In the genomic region with DNA sequence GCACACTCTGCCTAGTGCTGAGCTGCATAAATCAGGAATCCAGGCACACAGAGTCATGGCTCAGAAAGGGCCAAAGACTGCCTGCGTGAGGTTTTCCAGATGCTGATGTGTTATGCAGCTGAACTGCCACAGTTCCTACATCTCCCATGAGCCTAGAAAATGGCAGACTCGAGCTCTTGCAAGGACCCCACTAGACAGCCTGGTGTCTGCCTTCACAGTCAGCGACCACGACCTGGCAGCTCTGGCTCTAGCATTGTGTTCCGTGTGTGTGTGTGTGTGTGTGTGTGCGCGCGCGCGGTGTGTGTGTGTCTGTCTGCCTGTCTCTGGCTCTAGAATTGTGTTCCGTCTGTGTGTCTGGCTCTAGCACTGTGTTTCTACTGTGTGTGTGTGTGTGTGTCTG, we compare ENCODE assay signal across 16 cellular contexts.
DNase-seq lines count a peak whose midpoint lies in the region; ATAC-seq and TF ChIP-seq lines count a peak whose summit lies in the region.
"Had no signal": no experiment of that assay in that cellular context is flagged by ENCODE, and none has a peak within 500 bp of the region (broad histone marks: within the 10 kb centered on the region; RNA-seq: fewer than 3 reads in every experiment).

No MANE protein-coding gene starts in this region.

- POLR2A ChIA-PET in WTC11 (lab: Charles Lee) = no interaction called here

- no peak overlapping the region for H4K91ac ChIP-seq in mesenchymal stem cell (ENCODE audit: low read length)

- H3K4me3 Mint-ChIP-seq in WTC11 = peak overlapping the region; percentile 77
- H3K4me3 Mint-ChIP-seq in activated T-cell treated with anti-CD3 and anti-CD28 coated beads, Interleukin-2, amount 50 U/mL, for 4 hours = no peak overlapping the region
- no peak overlapping the region for H3K4me3 Mint-ChIP-seq in CD14-positive monocyte
- H3K4me3 Mint-ChIP-seq: activated CD4-positive, alpha-beta T cell treated with anti-CD3 and anti-CD28 coated beads, Interleukin-2, amount 10 ng/mL, durations not matched to agents 7 days and 5 days; memory B cell had no signal

- H2AK5ac ChIP-seq in mesenchymal stem cell (ENCODE audit: low read length, severe bottlenecking) = no peak overlapping the region

- no peak overlapping the region for H3K4ac ChIP-seq in mesenchymal stem cell (ENCODE audit: low read depth in 1 of 2, low read length in 2 of 2)

- no peak overlapping the region for H2AFZ ChIP-seq in mesenchymal stem cell (ENCODE audit: low read depth, low read length)

- peak overlapping the region in 1 of 2 experiments; percentile 18 for H3K18ac ChIP-seq in mesenchymal stem cell (ENCODE audit: low read depth in 1 of 2, low read length in 2 of 2)

- H3K4me1 Mint-ChIP-seq in WTC11 (peaks cover 68% of the 10 kb centered on the region), CD14-positive monocyte (peaks cover 15% of the 10 kb centered on the region)
- no peaks in the 10 kb centered on the region for H3K4me1 Mint-ChIP-seq in activated T-cell treated with anti-CD3 and anti-CD28 coated beads, Interleukin-2, amount 50 U/mL, for 4 hours (ENCODE audit: low read depth)
- H3K4me1 Mint-ChIP-seq: activated CD4-positive, alpha-beta T cell treated with anti-CD3 and anti-CD28 coated beads, Interleukin-2, amount 10 ng/mL, durations not matched to agents 7 days and 5 days; memory B cell had no signal

- peaks cover 2% of the 10 kb centered on the region for H3K79me1 ChIP-seq in mesenchymal stem cell (replicated peaks; ENCODE audit: low read length, poor library complexity, severe bottlenecking)

- CTCF ChIA-PET in WTC11 (lab: Charles Lee) = no interaction called here

- H3K9ac ChIP-seq in mesenchymal stem cell (ENCODE audit: low read length) = no peak overlapping the region

- no peak overlapping the region for H2BK12ac ChIP-seq in mesenchymal stem cell (ENCODE audit: low read length in 2 of 2)

- H3K14ac ChIP-seq in mesenchymal stem cell (ENCODE audit: low read length in 2 of 2) = no peak overlapping the region

- H3K23ac ChIP-seq in mesenchymal stem cell (ENCODE audit: low read length in 2 of 2) = no peak overlapping the region

- H3K9me3 ChIP-seq in heart right ventricle (no peaks in the 10 kb centered on the region), mesenchymal stem cell (ENCODE audit: control insufficient read depth, low read length) (peaks cover 21% of the 10 kb centered on the region), suprapubic skin (no peaks in the 10 kb centered on the region)
- H3K9me3 ChIP-seq: tibial nerve had no signal

- H3K27ac ChIP-seq in heart right ventricle (no peak overlapping the region), mesenchymal stem cell (ENCODE audit: low read length, poor library complexity, severe bottlenecking) (no peak overlapping the region), suprapubic skin (no peak overlapping the region)
- H3K27ac ChIP-seq: brain microvascular endothelial cell, tibial nerve had no signal

- 53 to 68% methylated on average over 9 to 11 of the region's 11 CpGs for WGBS in heart right ventricle, 2 donors
- WGBS in mesenchymal stem cell = 82% methylated on average over 8 of the region's 11 CpGs
- 82% methylated on average over 8 of the region's 11 CpGs for WGBS in suprapubic skin

- H3K4me1 ChIP-seq in heart right ventricle (no peaks in the 10 kb centered on the region), mesenchymal stem cell (ENCODE audit: control insufficient read depth, insufficient read depth, low read depth, low read length) (peaks cover 5% of the 10 kb centered on the region), suprapubic skin (no peaks in the 10 kb centered on the region)
- H3K4me1 ChIP-seq: tibial nerve had no signal

- ATAC-seq in heart right ventricle = peak in 5 of 8 donors; percentile 9 to 58 (median 31)
- no peak for ATAC-seq in Right ventricle myocardium inferior
- ATAC-seq in WTC11 = no peak
- ATAC-seq in activated T-cell treated with anti-CD3 and anti-CD28 coated beads, Interleukin-2, amount 50 U/mL, for 4 hours = no peak
- ATAC-seq in HG02759 (IDR thresholded peaks at IDR 0.05; ENCODE audit: unreplicated experiment) = no peak
- ATAC-seq: activated naive CD4-positive, alpha-beta T cell treated with anti-CD3 and anti-CD28 coated beads, Interleukin-2, amount 50 U/mL, for 72 hours had no signal

- TF ChIP-seq EP300 in suprapubic skin (IDR thresholded peaks at IDR 0.05) = no peak

- H2BK5ac ChIP-seq in mesenchymal stem cell (ENCODE audit: low read depth, low read length, poor library complexity, severe bottlenecking) = no peak overlapping the region

- intact Hi-C loops in heart right ventricle (cut with DNase I) = no loop called here
- intact Hi-C loops in Right ventricle myocardium inferior (cut with DNase I) = no loop called here
- intact Hi-C loops in CD14-positive monocyte (cut with micrococcal nuclease) = no loop called here

- peak overlapping the region; percentile 49 for H4K8ac ChIP-seq in mesenchymal stem cell (ENCODE audit: low read length)

- no peaks in the 10 kb centered on the region for H3K36me3 ChIP-seq in heart right ventricle
- H3K36me3 ChIP-seq in mesenchymal stem cell (ENCODE audit: control insufficient read depth in 1 of 2, insufficient read depth in 2 of 2, low read depth in 1 of 2, low read length in 2 of 2) = no peaks in the 10 kb centered on the region
- no peaks in the 10 kb centered on the region for H3K36me3 ChIP-seq in suprapubic skin
- H3K36me3 ChIP-seq: brain microvascular endothelial cell, SJCRH30, tibial nerve had no signal

- no peak overlapping the region for H2BK120ac ChIP-seq in mesenchymal stem cell (ENCODE audit: low read depth, low read length)

- DNase-seq in heart right ventricle = no peak
- DNase-seq in Right ventricle myocardium inferior (ENCODE audit: missing footprints) = no peak
- DNase-seq in WTC11 (ENCODE audit: low spot score) = no peak
- peak; percentile 18 for DNase-seq in mesenchymal stem cell
- no peak for DNase-seq in activated T-cell treated with anti-CD3 and anti-CD28 coated beads, Interleukin-2, amount 50 U/mL, for 4 hours
- no peak for DNase-seq in suprapubic skin (ENCODE audit: low spot score in 2 of 2)
- no peak for DNase-seq in CD14-positive monocyte (ENCODE audit: low spot score)
- DNase-seq: activated CD4-positive, alpha-beta T cell treated with anti-CD3 and anti-CD28 coated beads, Interleukin-2, amount 10 ng/mL, durations not matched to agents 7 days and 5 days; brain microvascular endothelial cell; NCI-H1436 treated with DMSO at 0.1 percent for 48 hours; NCI-H446 had no signal

- H3K27me3 ChIP-seq in heart right ventricle (peaks cover 0 to 81% (median 0%) of the 10 kb centered on the region in 7 donors), mesenchymal stem cell (ENCODE audit: control insufficient read depth in 1 of 2, insufficient read depth in 1 of 2, low read length in 2 of 2) (peaks cover 0 to 34% of the 10 kb centered on the region in 2 experiments), suprapubic skin (no peaks in the 10 kb centered on the region)
- H3K27me3 ChIP-seq: brain microvascular endothelial cell, SJCRH30 had no signal

- H2BK15ac ChIP-seq in mesenchymal stem cell (ENCODE audit: low read depth, poor library complexity, severe bottlenecking) = no peak overlapping the region

- peak overlapping the region in 1 of 10 donors; percentile 65 for H3K4me3 ChIP-seq in heart right ventricle
- H3K4me3 ChIP-seq in mesenchymal stem cell (ENCODE audit: insufficient read depth in 1 of 2, low read depth in 1 of 2, low read length in 2 of 2) = no peak overlapping the region
- H3K4me3 ChIP-seq in suprapubic skin = no peak overlapping the region
- H3K4me3 ChIP-seq: tibial nerve had no signal

- TF ChIP-seq CTCF in heart right ventricle (IDR thresholded peaks at IDR 0.05) (no peak), WTC11 (IDR thresholded peaks at IDR 0.05) (no peak), suprapubic skin (IDR thresholded peaks at IDR 0.05) (no peak), CD14-positive monocyte (IDR thresholded peaks at IDR 0.05) (no peak)

- no peak for TF ChIP-seq POLR2A in suprapubic skin (IDR thresholded peaks at IDR 0.05)

- H3K27me3 Mint-ChIP-seq in WTC11 (ENCODE audit: low read depth) = no peaks in the 10 kb centered on the region; the same call in 1 of the 2 replicates
- peaks cover 7% of the 10 kb centered on the region for H3K27me3 Mint-ChIP-seq in activated T-cell treated with anti-CD3 and anti-CD28 coated beads, Interleukin-2, amount 50 U/mL, for 4 hours (ENCODE audit: low read depth)
- peaks cover 0 to 34% (median 12%) of the 10 kb centered on the region in 3 donors for H3K27me3 Mint-ChIP-seq in CD14-positive monocyte (ENCODE audit: low read depth in 3 of 3)
- H3K27me3 Mint-ChIP-seq: memory B cell had no signal

- H3K9me3 Mint-ChIP-seq in WTC11 = peaks cover 12% of the 10 kb centered on the region
- no peaks in the 10 kb centered on the region for H3K9me3 Mint-ChIP-seq in activated T-cell treated with anti-CD3 and anti-CD28 coated beads, Interleukin-2, amount 50 U/mL, for 4 hours
- peaks cover 0 to 11% (median 3%) of the 10 kb centered on the region in 7 donors for H3K9me3 Mint-ChIP-seq in CD14-positive monocyte
- H3K9me3 Mint-ChIP-seq: activated CD4-positive, alpha-beta T cell treated with anti-CD3 and anti-CD28 coated beads, Interleukin-2, amount 10 ng/mL, durations not matched to agents 7 days and 5 days had no signal

- H3K27ac Mint-ChIP-seq in WTC11 (no peak overlapping the region; the same call in 1 of the 2 replicates), CD14-positive monocyte (no peak overlapping the region)
- H3K27ac Mint-ChIP-seq: activated CD4-positive, alpha-beta T cell treated with anti-CD3 and anti-CD28 coated beads, Interleukin-2, amount 10 ng/mL, durations not matched to agents 7 days and 5 days; activated naive CD4-positive, alpha-beta T cell treated with anti-CD3 and anti-CD28 coated beads, Interleukin-2, amount 50 U/mL, for 72 hours; memory B cell had no signal

- H3K36me3 Mint-ChIP-seq in WTC11 (peaks cover 12% of the 10 kb centered on the region; the same call in 1 of the 2 replicates), CD14-positive monocyte (no peaks in the 10 kb centered on the region)
- no peaks in the 10 kb centered on the region for H3K36me3 Mint-ChIP-seq in activated T-cell treated with anti-CD3 and anti-CD28 coated beads, Interleukin-2, amount 50 U/mL, for 4 hours (ENCODE audit: insufficient read depth)
- H3K36me3 Mint-ChIP-seq: memory B cell had no signal

- no peak overlapping the region for H3K4me2 ChIP-seq in mesenchymal stem cell (ENCODE audit: low read length, poor library complexity, severe bottlenecking)

TF ChIP-seq in WTC11, 78 proteins besides CTCF, POLR2A, EP300 and RAD21:
- no peak for TF ChIP-seq CREB1 (CRISPR knock-in tag; IDR thresholded peaks at IDR 0.05)
- no peak for TF ChIP-seq ZNF263 (CRISPR knock-in tag; IDR thresholded peaks at IDR 0.05; ENCODE audit: low read depth)

Comparison
In these comparisons a context has a peak if more than half of its experiments do, and no peak if none do; other contexts are left out.
1. ATAC-seq: peak in heart right ventricle (5 of 8); none in Right ventricle myocardium inferior (single experiment), WTC11 (single experiment), activated T-cell treated with anti-CD3 and anti-CD28 coated beads, Interleukin-2, amount 50 U/mL, for 4 hours (0 of 2) and HG02759 (single experiment).